ENCODE assay signal across 8 cellular contexts in the genomic region with DNA sequence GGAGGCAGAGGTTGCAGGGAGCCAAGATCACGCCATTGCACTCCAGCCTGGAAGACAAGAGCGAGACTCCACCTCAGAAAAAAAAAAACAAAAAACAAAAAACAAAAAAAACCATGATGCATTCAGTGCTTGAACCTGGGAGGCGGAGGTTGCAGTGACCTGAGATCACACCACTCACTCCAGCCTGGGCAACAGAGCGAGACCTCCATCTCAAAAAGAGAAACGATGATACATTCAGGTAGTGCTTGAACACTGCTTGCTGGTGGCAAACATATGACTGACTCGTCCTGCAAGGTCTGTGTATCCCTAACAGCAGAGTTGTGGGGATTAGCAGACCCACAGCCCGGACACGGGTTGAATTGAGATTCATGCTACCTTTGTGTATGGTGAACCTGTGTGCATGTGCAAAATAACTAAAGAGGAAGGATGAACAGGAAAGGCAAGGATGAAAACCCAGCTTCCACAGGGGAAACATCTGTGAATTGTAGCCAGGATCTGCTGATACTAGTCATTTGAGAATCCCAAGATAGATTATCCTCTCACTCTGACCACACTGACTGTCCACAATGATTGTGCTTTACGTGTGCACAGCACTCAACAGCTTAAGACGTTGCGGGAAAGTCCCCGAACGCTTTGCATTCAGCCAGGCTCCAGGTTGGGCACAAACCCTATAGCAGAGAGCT. TPM values are rescaled to one million over a fixed set of nuclear protein-coding genes. Genes with fewer than 3 reads are reported as not detected.
A peak's percentile ranks its signal among the peaks of the same experiment; 100 is the strongest.
DNase-seq lines count a peak whose midpoint lies in the region; ATAC-seq and TF ChIP-seq lines count a peak whose summit lies in the region.

No MANE protein-coding gene starts in this region.

- H3K4me3 Mint-ChIP-seq in activated CD4-positive, alpha-beta memory T cell treated with anti-CD3 and anti-CD28 coated beads, Interleukin-2, amount 10 ng/mL, durations not matched to agents 7 days and 5 days = no peak overlapping the region
- no peak overlapping the region for H3K4me3 Mint-ChIP-seq in CD8-positive, alpha-beta memory T cell

- peaks cover 78% of the 10 kb centered on the region for H3K4me1 ChIP-seq in rectal smooth muscle tissue (ENCODE audit: control insufficient read depth, insufficient read depth, low read length)
- peaks cover 8% of the 10 kb centered on the region for H3K4me1 ChIP-seq in CD8-positive, alpha-beta memory T cell (ENCODE audit: insufficient read depth, low read length)

- CTCF ChIA-PET in activated CD4-positive, alpha-beta memory T cell treated with anti-CD3 and anti-CD28 coated beads, Interleukin-2, amount 10 ng/mL, durations not matched to agents 7 days and 5 days (lab: Charles Lee) = interaction anchor here (1.4 kb wide), 1 partner anchor 10 kb away, joined by 5 read pairs; no protein-coding TSS in a partner anchor
- CTCF ChIA-PET in CD8-positive, alpha-beta memory T cell (lab: Charles Lee) = no interaction called here

- H3K27me3 ChIP-seq in rectal smooth muscle tissue (ENCODE audit: control insufficient read depth, insufficient read depth, low read length) = no peaks in the 10 kb centered on the region
- no peaks in the 10 kb centered on the region for H3K27me3 ChIP-seq in CD8-positive, alpha-beta memory T cell (ENCODE audit: insufficient read depth, low read length, poor library complexity, severe bottlenecking)

- H3K27ac ChIP-seq in rectal smooth muscle tissue (ENCODE audit: low read depth, low read length) = peak overlapping the region; percentile 88
- H3K27ac ChIP-seq in CD8-positive, alpha-beta memory T cell (ENCODE audit: low read depth, low read length) = no peak overlapping the region

- no peak overlapping the region for H3K9ac ChIP-seq in rectal smooth muscle tissue (ENCODE audit: low read length)

- peak overlapping the region; percentile 36 for H3K27ac Mint-ChIP-seq in activated CD4-positive, alpha-beta memory T cell treated with anti-CD3 and anti-CD28 coated beads, Interleukin-2, amount 10 ng/mL, durations not matched to agents 7 days and 5 days
- no peak overlapping the region for H3K27ac Mint-ChIP-seq in CD8-positive, alpha-beta memory T cell

- H3K4me3 ChIP-seq in rectal smooth muscle tissue (ENCODE audit: low read length) = no peak overlapping the region
- no peak overlapping the region for H3K4me3 ChIP-seq in CD8-positive, alpha-beta memory T cell (ENCODE audit: low read length)

- H3K9me3 Mint-ChIP-seq in activated CD4-positive, alpha-beta memory T cell treated with anti-CD3 and anti-CD28 coated beads, Interleukin-2, amount 10 ng/mL, durations not matched to agents 7 days and 5 days = no peaks in the 10 kb centered on the region
- no peaks in the 10 kb centered on the region for H3K9me3 Mint-ChIP-seq in CD8-positive, alpha-beta memory T cell

- no peak for DNase-seq in activated CD4-positive, alpha-beta memory T cell treated with anti-CD3 and anti-CD28 coated beads, Interleukin-2, amount 10 ng/mL, durations not matched to agents 7 days and 5 days
- no peak for DNase-seq in stimulated activated naive CD8-positive, alpha-beta T cell treated with anti-CD3 and anti-CD28 coated beads, Interleukin-15, Interleukin-2, amounts not matched to agents 100 U/mL and 50 U/mL, for 24 hours
- DNase-seq in AG08395 (ENCODE audit: low spot score) = no peak
- DNase-seq in CD8-positive, alpha-beta memory T cell = no peak
- no peak for DNase-seq in erythroblast (lab: John Stamatoyannopoulos, UW)

- H3K36me3 ChIP-seq in rectal smooth muscle tissue (ENCODE audit: control insufficient read depth, insufficient read depth, low read length) = no peaks in the 10 kb centered on the region
- H3K36me3 ChIP-seq in CD8-positive, alpha-beta memory T cell (ENCODE audit: insufficient read depth, low read length) = no peaks in the 10 kb centered on the region

- POLR2A ChIA-PET in activated CD4-positive, alpha-beta memory T cell treated with anti-CD3 and anti-CD28 coated beads, Interleukin-2, amount 10 ng/mL, durations not matched to agents 7 days and 5 days (lab: Charles Lee) = no interaction called here
- POLR2A ChIA-PET in CD8-positive, alpha-beta memory T cell (lab: Charles Lee) = no interaction called here

- H3K4me1 Mint-ChIP-seq in activated CD4-positive, alpha-beta memory T cell treated with anti-CD3 and anti-CD28 coated beads, Interleukin-2, amount 10 ng/mL, durations not matched to agents 7 days and 5 days = peaks cover 29% of the 10 kb centered on the region
- H3K4me1 Mint-ChIP-seq in CD8-positive, alpha-beta memory T cell = peaks cover 0 to 8% (median 3%) of the 10 kb centered on the region in 3 donors

- H3K27me3 Mint-ChIP-seq in activated CD4-positive, alpha-beta memory T cell treated with anti-CD3 and anti-CD28 coated beads, Interleukin-2, amount 10 ng/mL, durations not matched to agents 7 days and 5 days = no peaks in the 10 kb centered on the region
- peaks cover 0 to 4% of the 10 kb centered on the region in 2 donors for H3K27me3 Mint-ChIP-seq in CD8-positive, alpha-beta memory T cell

- ATAC-seq in GM19023 (IDR thresholded peaks at IDR 0.05; ENCODE audit: unreplicated experiment) = peak; percentile 61
- ATAC-seq in HG02840 (IDR thresholded peaks at IDR 0.05; ENCODE audit: low FRiP score, unreplicated experiment) = peak; percentile 55
- ATAC-seq in stimulated activated naive CD8-positive, alpha-beta T cell treated with anti-CD3 and anti-CD28 coated beads, Interleukin-15, Interleukin-2, amounts not matched to agents 100 U/mL and 50 U/mL, for 24 hours = no peak

- no peaks in the 10 kb centered on the region for H3K36me3 Mint-ChIP-seq in activated CD4-positive, alpha-beta memory T cell treated with anti-CD3 and anti-CD28 coated beads, Interleukin-2, amount 10 ng/mL, durations not matched to agents 7 days and 5 days (ENCODE audit: low read depth)
- no peaks in the 10 kb centered on the region for H3K36me3 Mint-ChIP-seq in CD8-positive, alpha-beta memory T cell

- no peaks in the 10 kb centered on the region for H3K9me3 ChIP-seq in CD8-positive, alpha-beta memory T cell (ENCODE audit: low read length)

- TF ChIP-seq POLR2A in erythroblast (IDR thresholded peaks at IDR 0.05; ENCODE audit: low read length) = no peak

RNA-seq across cellular contexts. Expression of a gene that starts 52.4 kb away (rescaled TPM):
- 10 to 100 TPM; 30.8 to 35.3 TPM for total RNA-seq in activated CD4-positive, alpha-beta memory T cell treated with anti-CD3 and anti-CD28 coated beads, Interleukin-2, amount 10 ng/mL, durations not matched to agents 7 days and 5 days
- 10 to 100 TPM; 83.1 to 88.5 TPM for total RNA-seq in CD8-positive, alpha-beta memory T cell
- polyA plus RNA-seq in CD8-positive, alpha-beta memory T cell = 42.6 TPM

RNA-seq across cellular contexts. Expression of a gene that starts 53.0 kb away (rescaled TPM):
- total RNA-seq in activated CD4-positive, alpha-beta memory T cell treated with anti-CD3 and anti-CD28 coated beads, Interleukin-2, amount 10 ng/mL, durations not matched to agents 7 days and 5 days = under 1 TPM in 1 of 2 experiments, not detected in 1; 0.25 TPM
- under 1 TPM; 0.33 to 0.73 TPM for total RNA-seq in CD8-positive, alpha-beta memory T cell
- polyA plus RNA-seq in CD8-positive, alpha-beta memory T cell = not detected
